In genomic region chr12:108307006-108307405, GRCh38 we compare ENCODE assay signal across 12 cellular contexts. TPM values are rescaled to one million over a fixed set of nuclear protein-coding genes. Genes with fewer than 3 reads are reported as not detected.
DNase-seq lines count a peak whose midpoint lies in the region; ATAC-seq and TF ChIP-seq lines count a peak whose summit lies in the region.
"Had no signal": no experiment of that assay in that cellular context is flagged by ENCODE, and none has a peak within 500 bp of the region (broad histone marks: within the 10 kb centered on the region; RNA-seq: fewer than 3 reads in every experiment).

No MANE protein-coding gene starts in this region.

- peaks cover 10% of the 10 kb centered on the region for H3K27me3 Mint-ChIP-seq in central memory CD8-positive, alpha-beta T cell
- H3K27me3 Mint-ChIP-seq in natural killer cell (ENCODE audit: low read depth in 2 of 2) (no peaks in the 10 kb centered on the region), T-helper 17 cell (peaks cover 51% of the 10 kb centered on the region)

- ATAC-seq in central memory CD8-positive, alpha-beta T cell (replicated peaks; ENCODE audit: extremely low read depth, poor library complexity, severe bottlenecking): no peak
- ATAC-seq in natural killer cell: peak in 2 of 3 donors; percentile 41 to 60
- ATAC-seq in HG02870 (IDR thresholded peaks at IDR 0.05; ENCODE audit: unreplicated experiment): no peak
- ATAC-seq in T-helper 17 cell: no peak
- ATAC-seq: body of pancreas had no signal

- H3K27ac Mint-ChIP-seq in central memory CD8-positive, alpha-beta T cell (ENCODE audit: low read depth): peak overlapping the region; percentile 74
- H3K27ac Mint-ChIP-seq in natural killer cell (peak overlapping the region; percentile 91 to 98), T-helper 17 cell (no peak overlapping the region)

- intact Hi-C loops in natural killer cell (cut with micrococcal nuclease): loop anchor here (2.0 kb wide), 1 partner anchor 26 kb away; no protein-coding TSS in a partner anchor

- no peak for TF ChIP-seq CTCF in AG09319 (IDR thresholded peaks at IDR 0.05; ENCODE audit: low read depth, low read length)
- no peak for TF ChIP-seq CTCF in natural killer cell (IDR thresholded peaks at IDR 0.05)

- H3K9me3 ChIP-seq in T-helper 17 cell (ENCODE audit: control insufficient read depth, low read length, poor library complexity, severe bottlenecking): no peaks in the 10 kb centered on the region
- H3K9me3 ChIP-seq: body of pancreas had no signal

- no peaks in the 10 kb centered on the region for H3K9me3 Mint-ChIP-seq in central memory CD8-positive, alpha-beta T cell
- no peaks in the 10 kb centered on the region for H3K9me3 Mint-ChIP-seq in natural killer cell

- H3K4me3 Mint-ChIP-seq in central memory CD8-positive, alpha-beta T cell: peak overlapping the region; percentile 65
- H3K4me3 Mint-ChIP-seq in natural killer cell (peak overlapping the region; percentile 91), T-helper 17 cell (no peak overlapping the region)

- H3K36me3 Mint-ChIP-seq in central memory CD8-positive, alpha-beta T cell (ENCODE audit: insufficient read depth): peaks cover 1% of the 10 kb centered on the region
- no peaks in the 10 kb centered on the region for H3K36me3 Mint-ChIP-seq in natural killer cell
- peaks cover 3% of the 10 kb centered on the region for H3K36me3 Mint-ChIP-seq in T-helper 17 cell (ENCODE audit: low read depth)

- DNase-seq in AG09319 (ENCODE audit: extremely low read depth, low read depth): peak; percentile 60
- peak; percentile 75 for DNase-seq in HT1080 (ENCODE audit: low read depth)
- no peak for DNase-seq in central memory CD8-positive, alpha-beta T cell (ENCODE audit: low spot score in 2 of 2)
- peak; percentile 23 for DNase-seq in natural killer cell
- no peak for DNase-seq in DMS79 treated with DMSO at 0.1 percent for 48 hours (lab: John Stamatoyannopoulos, UW)
- no peak for DNase-seq in T-helper 17 cell
- DNase-seq in NCI-H2227 treated with DMSO at 0.1 percent for 48 hours (lab: John Stamatoyannopoulos, UW): no peak
- DNase-seq: body of pancreas, NCI-H2081, SIG-M5, trophoblast cell had no signal

- peaks cover 50% of the 10 kb centered on the region for H3K4me1 Mint-ChIP-seq in central memory CD8-positive, alpha-beta T cell
- peaks cover 83 to 92% of the 10 kb centered on the region in 2 donors for H3K4me1 Mint-ChIP-seq in natural killer cell
- peaks cover 14% of the 10 kb centered on the region for H3K4me1 Mint-ChIP-seq in T-helper 17 cell

RNA-seq across cellular contexts. Expression of gene CMKLR1, which starts 32.1 kb away (rescaled TPM):
- total RNA-seq in HT1080 (2014; rRNA removed; shearing (Covaris generic)): 0.21 TPM in 1 of 2 replicates, not detected in the other
- not detected in 2 replicates for polyA plus RNA-seq in HT1080 (2015; cell fraction: cytosol; rRNA removed)
- polyA plus RNA-seq in HT1080 (2015; cell fraction: nucleus; rRNA removed): not detected in 2 replicates
- total RNA-seq in natural killer cell: 10 to 100 TPM; 40.7 to 99.1 (median 63.2) TPM
- under 1 TPM in 1 of 2 donors, not detected in 1; 0.22 TPM for total RNA-seq in T-helper 17 cell

Comparison
In these comparisons a context has a peak if more than half of its experiments do, and no peak if none do; other contexts are left out.
1. DNase-seq: peak in AG09319 (single experiment), HT1080 (single experiment) and natural killer cell (single experiment); none in central memory CD8-positive, alpha-beta T cell (0 of 2), DMS79 treated with DMSO at 0.1 percent for 48 hours (single experiment), T-helper 17 cell (0 of 3) and NCI-H2227 treated with DMSO at 0.1 percent for 48 hours (single experiment).
2. ATAC-seq: peak in natural killer cell (2 of 3); none in central memory CD8-positive, alpha-beta T cell (single experiment), HG02870 (single experiment) and T-helper 17 cell (single experiment).
3. RNA of gene CMKLR1, which starts 32.1 kb away (total RNA-seq): 40.7 to 99.1 TPM in natural killer cell; 0.22 TPM in T-helper 17 cell and 0.21 TPM in HT1080; every median in the first group is over 10 times any median in the second.